17 cellular contexts compared by ENCODE assay signal in the genomic region with DNA sequence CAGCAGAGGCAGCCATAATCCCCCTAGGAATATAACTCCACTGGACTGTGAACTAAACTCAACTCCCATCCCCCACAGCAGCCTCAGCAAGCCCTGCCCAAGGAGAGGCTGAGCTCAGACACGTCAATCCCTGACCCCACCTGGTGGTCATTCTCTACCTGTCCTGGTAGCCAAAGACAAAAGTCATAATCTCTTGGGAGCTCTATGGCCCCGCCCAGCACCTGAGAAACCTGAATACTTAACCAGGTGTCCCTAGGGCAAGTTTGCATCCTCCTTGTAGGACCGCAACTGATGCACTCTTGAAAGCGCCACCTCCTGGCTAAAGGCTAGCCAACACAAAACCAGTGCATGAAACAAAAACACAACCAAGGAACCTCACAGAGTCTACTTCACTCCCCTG. TPM values are rescaled to one million over a fixed set of nuclear protein-coding genes. Genes with fewer than 3 reads are reported as not detected.
DNase-seq lines count a peak whose midpoint lies in the region; TF ChIP-seq lines count a peak whose summit lies in the region.
"Had no signal": no experiment of that assay in that cellular context is flagged by ENCODE, and none has a peak within 500 bp of the region (broad histone marks: within the 10 kb centered on the region; RNA-seq: fewer than 3 reads in every experiment).

No MANE protein-coding gene starts in this region.

- H3K4me3 Mint-ChIP-seq in MCF 10A (ENCODE audit: unreplicated experiment) (no peak overlapping the region), endodermal cell (no peak overlapping the region)

- H3K4me1 Mint-ChIP-seq in MCF 10A (ENCODE audit: insufficient read depth, unreplicated experiment) = peaks cover 7% of the 10 kb centered on the region
- peaks cover 12% of the 10 kb centered on the region for H3K4me1 Mint-ChIP-seq in endodermal cell

- POLR2A ChIA-PET in MCF 10A (lab: Yijun Ruan, JAX) = no interaction called here

- CTCF ChIA-PET in MCF 10A (lab: Yijun Ruan, JAX) (no interaction called here), mammary epithelial cell (lab: Charles Lee; ENCODE audit: low non-redundant PET) (interaction anchor here (0.7 kb wide), 1 partner anchor 67 kb away, joined by 6 read pairs; no protein-coding TSS in a partner anchor)

- H3K27ac ChIP-seq in mammary epithelial cell (ENCODE audit: insufficient read depth, low read depth, low read length) = no peak overlapping the region
- no peak overlapping the region for H3K27ac ChIP-seq in endodermal cell (ENCODE audit: low read depth, low read length)
- H3K27ac ChIP-seq: breast epithelium, SK-N-MC had no signal

- no peaks in the 10 kb centered on the region for H3K79me2 ChIP-seq in mammary epithelial cell (ENCODE audit: insufficient read depth, low read length)

- TF ChIP-seq CTCF in MCF 10A (IDR thresholded peaks at IDR 0.05; ENCODE audit: unreplicated experiment) (no peak), mammary epithelial cell (conservative IDR thresholded peaks at IDR 0.05 in 1 of 2, IDR thresholded peaks at IDR 0.05 in 1 of 2; ENCODE audit: extremely low read depth in 1 of 2, insufficient read depth in 1 of 2, low read depth in 1 of 2, low read length in 2 of 2) (no peak), endodermal cell (conservative IDR thresholded peaks at IDR 0.05) (peak; percentile 73)

- H3K9me3 Mint-ChIP-seq in MCF 10A (ENCODE audit: unreplicated experiment) (peaks cover 12% of the 10 kb centered on the region), endodermal cell (peaks cover 74% of the 10 kb centered on the region)

- no peak overlapping the region for H3K9ac ChIP-seq in mammary epithelial cell (ENCODE audit: insufficient read depth, low read length)
- no peak overlapping the region for H3K9ac ChIP-seq in endodermal cell (ENCODE audit: extremely low read depth, low read length, poor library complexity, severe bottlenecking)

- DNase-seq in MCF 10A (ENCODE audit: unreplicated experiment) = peak; percentile 21
- no peak for DNase-seq in mammary epithelial cell
- DNase-seq in NAMALWA (ENCODE audit: low spot score) = peak; percentile 6
- peak; percentile 91 for DNase-seq in endodermal cell
- DNase-seq in GOT3 (lab: John Stamatoyannopoulos, UW) = no peak
- no peak for DNase-seq in AG08395 (ENCODE audit: low spot score)
- DNase-seq in HuH-7 (ENCODE audit: low spot score) = no peak
- DNase-seq in germinal center (ENCODE audit: low spot score) = no peak
- DNase-seq: activated naive CD4-positive, alpha-beta T cell treated with Interleukin-2 at 50 U/mL for 16 hours; kidney glomerular epithelial cell; NCI-H1436 treated with DMSO at 0.1 percent for 48 hours; NK-92 treated with Interleukin-12 subunit alpha and Interleukin-12 subunit beta, amount 100 ng/mL, for 24 hours; posterior cingulate gyrus had no signal

- no TSS peak for BruUV-seq in MCF 10A (replicated peaks; lab: Mats Ljungman, UMichigan)
- no TSS peak for BruUV-seq in mammary epithelial cell (replicated peaks; lab: Mats Ljungman, UMichigan)

- H2AFZ ChIP-seq in mammary epithelial cell (ENCODE audit: low read depth, low read length) = no peak overlapping the region

- H3K27me3 Mint-ChIP-seq in MCF 10A (ENCODE audit: insufficient read depth, unreplicated experiment) = no peaks in the 10 kb centered on the region
- H3K27me3 Mint-ChIP-seq in endodermal cell (ENCODE audit: insufficient read depth) = peaks cover 41% of the 10 kb centered on the region

- dilution Hi-C loops in mammary epithelial cell (cut with HindIII; ENCODE audit: low sequenced_read_pairs) = no loop called here

- no peaks in the 10 kb centered on the region for H3K36me3 ChIP-seq in mammary epithelial cell (ENCODE audit: insufficient read depth, low read length)
- H3K36me3 ChIP-seq in endodermal cell (ENCODE audit: control insufficient read depth, insufficient read depth, low read length) = no peaks in the 10 kb centered on the region
- H3K36me3 ChIP-seq: breast epithelium had no signal

- intact Hi-C loops in MCF 10A (cut with micrococcal nuclease) = no loop called here
- intact Hi-C loops in mammary epithelial cell (cut with micrococcal nuclease) = loop anchor here (1.0 kb wide), 1 partner anchor 67 kb away; no protein-coding TSS in a partner anchor

- H3K9me3 ChIP-seq in mammary epithelial cell (replicated peaks; ENCODE audit: insufficient read depth, low read length) (no peaks in the 10 kb centered on the region), endodermal cell (ENCODE audit: control insufficient read depth, low read length) (no peaks in the 10 kb centered on the region)

- H3K4me3 ChIP-seq in mammary epithelial cell (replicated peaks in 1 of 3; ENCODE audit: insufficient read depth in 1 of 3, low read depth in 2 of 3, low read length in 3 of 3) = no peak overlapping the region
- H3K4me3 ChIP-seq in endodermal cell (ENCODE audit: low read length) = no peak overlapping the region
- H3K4me3 ChIP-seq: breast epithelium, SK-N-MC had no signal

- H3K27me3 ChIP-seq in mammary epithelial cell (ENCODE audit: insufficient read depth, low read length) = peaks cover 2% of the 10 kb centered on the region
- H3K27me3 ChIP-seq in endodermal cell (ENCODE audit: control insufficient read depth, insufficient read depth, low read length, poor library complexity, severe bottlenecking) = peaks cover 7% of the 10 kb centered on the region
- H3K27me3 ChIP-seq: breast epithelium had no signal

- H3K27ac Mint-ChIP-seq in MCF 10A (ENCODE audit: low read depth, unreplicated experiment) (no peak overlapping the region), endodermal cell (no peak overlapping the region)

- no peaks in the 10 kb centered on the region for H3K4me1 ChIP-seq in mammary epithelial cell (ENCODE audit: insufficient read depth, low read length)
- H3K4me1 ChIP-seq in endodermal cell (ENCODE audit: control insufficient read depth, insufficient read depth, low read length) = peaks cover 5% of the 10 kb centered on the region
- H3K4me1 ChIP-seq: breast epithelium had no signal

- in situ Hi-C loops in mammary epithelial cell (cut with MboI; ENCODE audit: low sequenced_read_pairs in 2 of 2) = no loop called here

- H4K20me1 ChIP-seq in mammary epithelial cell (ENCODE audit: insufficient read depth, low read length) = no peaks in the 10 kb centered on the region

- no peaks in the 10 kb centered on the region for H3K36me3 Mint-ChIP-seq in MCF 10A (ENCODE audit: insufficient read depth, unreplicated experiment)
- H3K36me3 Mint-ChIP-seq in endodermal cell (ENCODE audit: low read depth) = no peaks in the 10 kb centered on the region

- no peak overlapping the region for H3K4me2 ChIP-seq in mammary epithelial cell (ENCODE audit: insufficient read depth, low read depth, low read length)

- WGBS in mammary epithelial cell (ENCODE audit: low coverage, missing lambda C conversion rate) = 28% methylated on average over 4 of the region's 4 CpGs
- WGBS in endodermal cell (ENCODE audit: insufficient coverage in 1 of 2, insufficient read length in 1 of 2), 2 experiments = 26% methylated on average over 4 of the region's 4 CpGs; no CpG with 5 or more reads in 1 of the 2 experiments

RNA-seq across cellular contexts. Expression of a gene that starts 18.4 kb away (rescaled TPM):
- total RNA-seq in MCF 10A (2022) (not detected in 2 replicates), mammary epithelial cell (not detected), endodermal cell (not detected)
- polyA plus RNA-seq in mammary epithelial cell = not detected
- not detected for polyA minus RNA-seq in mammary epithelial cell
- polyA plus RNA-seq in endodermal cell (2013, experiment 1 of 2) = not detected
- not detected for polyA plus RNA-seq in endodermal cell (2013, experiment 2 of 2)
- total RNA-seq: breast epithelium, glomerular endothelial cell, temporal lobe had no signal

Comparison
In these comparisons a context has a peak if more than half of its experiments do, and no peak if none do; other contexts are left out.
1. DNase-seq: peak in MCF 10A (single experiment), NAMALWA (single experiment) and endodermal cell (single experiment); none in mammary epithelial cell (single experiment), GOT3 (single experiment), AG08395 (single experiment), HuH-7 (single experiment) and germinal center (single experiment).